Comparison of ENCODE assay signal across 8 cellular contexts in the genomic region with DNA sequence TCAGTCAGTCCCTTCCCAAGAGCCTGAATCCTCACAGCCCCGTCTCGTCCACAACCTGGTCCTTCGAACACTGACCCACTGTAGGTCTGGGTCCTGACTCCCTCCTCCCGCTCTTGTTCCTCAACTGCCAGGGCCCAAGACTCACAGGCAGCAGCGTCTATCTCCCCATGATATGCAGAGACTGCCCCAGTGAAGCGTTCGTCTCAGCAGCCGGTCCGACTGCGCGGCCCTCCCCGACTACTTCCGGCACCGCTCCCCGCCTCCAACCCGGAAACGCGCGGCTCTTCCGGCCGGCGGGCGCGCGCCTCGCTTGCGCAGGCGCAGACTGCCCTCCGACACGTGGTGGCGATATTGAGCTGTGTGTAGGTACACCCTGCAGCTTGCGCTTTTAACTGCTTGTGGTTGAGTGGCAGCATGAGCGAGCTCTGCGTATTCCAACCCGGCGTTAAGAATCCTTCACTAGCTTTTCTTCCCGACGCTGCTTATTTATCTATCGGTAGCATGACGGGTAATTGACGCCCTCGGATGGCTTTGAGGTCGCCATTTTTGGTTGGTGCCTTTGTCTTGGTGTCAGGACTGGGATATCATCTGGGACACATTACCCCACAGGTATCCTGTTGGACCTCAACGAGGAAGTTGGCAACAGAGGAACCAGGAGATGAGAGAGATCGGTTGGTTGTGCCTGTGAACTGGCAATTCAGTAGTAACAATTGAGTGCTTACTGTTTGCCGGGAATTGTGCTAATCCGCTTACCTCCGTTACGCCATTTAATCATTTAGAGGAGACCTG. TPM values are rescaled to one million over a fixed set of nuclear protein-coding genes. Genes with fewer than 3 reads are reported as not detected.
A peak's percentile ranks its signal among the peaks of the same experiment; 100 is the strongest.
DNase-seq lines count a peak whose midpoint lies in the region; ATAC-seq and TF ChIP-seq lines count a peak whose summit lies in the region.

A gene with protein sequence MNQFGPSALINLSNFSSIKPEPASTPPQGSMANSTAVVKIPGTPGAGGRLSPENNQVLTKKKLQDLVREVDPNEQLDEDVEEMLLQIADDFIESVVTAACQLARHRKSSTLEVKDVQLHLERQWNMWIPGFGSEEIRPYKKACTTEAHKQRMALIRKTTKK (minus strand): TSS at position 221 of the 789 bp plus-strand sequence. CDS start 20,986 bp downstream, outside the sequence.

- H3K27me3 ChIP-seq in kidney epithelial cell (ENCODE audit: control insufficient read depth, insufficient read depth, low read length): no peaks in the 10 kb centered on the region

- H3K36me3 ChIP-seq in kidney epithelial cell (ENCODE audit: control insufficient read depth, insufficient read depth, low read length): no peaks in the 10 kb centered on the region

- TF ChIP-seq CTCF in kidney epithelial cell (IDR thresholded peaks at IDR 0.05; ENCODE audit: insufficient read depth, low read length, poor library complexity, severe bottlenecking): peak; percentile 27

- peak; percentile 75 for ATAC-seq in GM19025 (IDR thresholded peaks at IDR 0.05; ENCODE audit: low read depth, unreplicated experiment)
- peak; percentile 69 for ATAC-seq in HG03342 (IDR thresholded peaks at IDR 0.05; ENCODE audit: unreplicated experiment)
- ATAC-seq in activated CD4-positive, CD25-positive, alpha-beta regulatory T cell treated with anti-CD3 and anti-CD28 coated beads, Interleukin-2, amount 50 U/mL, for 24 hours: peak; percentile 89

- peak; percentile 97 for DNase-seq in AG20443 (ENCODE audit: low spot score)
- DNase-seq in NCI-H446 (lab: John Stamatoyannopoulos, UW): peak; percentile 86 to 97
- DNase-seq in cerebellar cortex (ENCODE audit: low spot score): peak; percentile 94
- DNase-seq in kidney epithelial cell (ENCODE audit: low read depth): peak; percentile 80
- DNase-seq in stimulated activated CD4-positive, alpha-beta T cell treated with anti-CD3 and anti-CD28 coated beads, Interleukin-15, amount 100 ng/mL, for 48 hours (ENCODE audit: low read depth in 2 of 2): peak; percentile 83 to 86

- peak within 1 kb of the TSS; percentile 79 for H3K4me3 ChIP-seq in kidney epithelial cell (ENCODE audit: low read depth, low read length)

RNA-seq across cellular contexts. Expression of the gene that starts here (rescaled TPM):
- 22.4 and 24.6 TPM in 2 replicates for total RNA-seq in kidney epithelial cell

Comparison
In these comparisons a context has a peak if more than half of its experiments do, and no peak if none do; other contexts are left out.
1. Peak in every context shown above with its lines: DNase-seq, ATAC-seq and H3K4me3 ChIP-seq.